16 cellular contexts compared by ENCODE assay signal in the genomic region with DNA sequence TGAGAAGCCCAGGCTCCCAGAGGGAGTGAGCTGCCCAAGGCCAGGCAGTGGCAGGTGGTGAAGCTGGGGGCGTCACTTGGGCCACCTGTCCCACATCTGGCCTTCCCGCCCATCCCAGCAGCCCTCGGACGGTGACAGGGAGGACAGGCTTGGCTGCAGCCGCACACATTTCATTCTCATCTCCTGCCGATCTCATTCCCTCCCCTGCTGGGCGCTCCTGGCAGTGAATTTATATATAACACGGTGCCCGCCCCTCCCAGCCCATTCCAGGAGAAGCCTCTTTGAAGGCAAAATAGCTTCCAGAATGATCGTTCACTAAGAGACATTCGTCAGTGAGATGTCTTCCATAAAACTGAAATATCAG.
DNase-seq lines count a peak whose midpoint lies in the region; ATAC-seq and TF ChIP-seq lines count a peak whose summit lies in the region.
"Had no signal": no experiment of that assay in that cellular context is flagged by ENCODE, and none has a peak within 500 bp of the region (broad histone marks: within the 10 kb centered on the region; RNA-seq: fewer than 3 reads in every experiment).

No MANE protein-coding gene starts in this region.

- intact Hi-C loops in stomach (cut with DNase I; ENCODE audit: low total_unique reads): no loop called here

- H3K4me1 ChIP-seq in stomach: no peaks in the 10 kb centered on the region

- H3K36me3 ChIP-seq in stomach: no peaks in the 10 kb centered on the region

- H3K27me3 ChIP-seq in stomach: peaks cover 0 to 57% (median 0%) of the 10 kb centered on the region in 3 donors

- TF ChIP-seq CTCF in coronary artery (IDR thresholded peaks at IDR 0.05) (no peak), stomach (IDR thresholded peaks at IDR 0.05) (no peak)

- DNase-seq in activated effector memory CD4-positive, alpha-beta T cell treated with anti-CD3 and anti-CD28 coated beads, Interleukin-2, amount 50 U/mL, for 16 hours: peak; percentile 22
- DNase-seq in activated effector memory CD4-positive, alpha-beta T cell treated with Interleukin-2 at 50 U/mL for 16 hours: no peak
- peak; percentile 94 for DNase-seq in NCI-H524 treated with DMSO at 0.1 percent for 48 hours (lab: John Stamatoyannopoulos, UW)
- peak; percentile 29 for DNase-seq in coronary artery (ENCODE audit: low spot score)
- peak; percentile 23 for DNase-seq in stomach
- DNase-seq in activated naive CD8-positive, alpha-beta T cell treated with anti-CD3 and anti-CD28 coated beads, Interleukin-2, amount 50 U/mL, for 24 hours: no peak
- no peak for DNase-seq in mucosa of gallbladder (ENCODE audit: low spot score)
- DNase-seq: AML-193, GDM1, KG1, NCI-H2029, NCI-H510A, PC-9 had no signal

- 71 to 77% (median 73%) methylated on average over 11 of the region's 11 CpGs for WGBS in stomach, 5 donors

- H3K9me3 ChIP-seq in stomach: no peaks in the 10 kb centered on the region

- no peak for ATAC-seq in activated naive CD8-positive, alpha-beta T cell treated with anti-CD3 and anti-CD28 coated beads, Interleukin-2, amount 50 U/mL, for 24 hours

- H3K27ac Mint-ChIP-seq in activated naive CD8-positive, alpha-beta T cell treated with anti-CD3 and anti-CD28 coated beads, Interleukin-2, amount 50 U/mL, for 24 hours: no peak overlapping the region
- H3K27ac Mint-ChIP-seq: CD14-positive monocyte, H9 had no signal

- H3K36me3 Mint-ChIP-seq in activated naive CD8-positive, alpha-beta T cell treated with anti-CD3 and anti-CD28 coated beads, Interleukin-2, amount 50 U/mL, for 24 hours (ENCODE audit: low read depth): no peaks in the 10 kb centered on the region
- H3K36me3 Mint-ChIP-seq: CD14-positive monocyte had no signal

- no peak overlapping the region for H3K4me3 Mint-ChIP-seq in activated naive CD8-positive, alpha-beta T cell treated with anti-CD3 and anti-CD28 coated beads, Interleukin-2, amount 50 U/mL, for 24 hours
- H3K4me3 Mint-ChIP-seq: CD14-positive monocyte, H9 had no signal

- H3K4me3 ChIP-seq in coronary artery (no peak overlapping the region), stomach (no peak overlapping the region)
- H3K4me3 ChIP-seq: PC-9 had no signal

- peaks cover under 1% of the 10 kb centered on the region for H3K27me3 Mint-ChIP-seq in activated naive CD8-positive, alpha-beta T cell treated with anti-CD3 and anti-CD28 coated beads, Interleukin-2, amount 50 U/mL, for 24 hours

- no peak for TF ChIP-seq EP300 in stomach (IDR thresholded peaks at IDR 0.05)

- no peaks in the 10 kb centered on the region for H3K4me1 Mint-ChIP-seq in activated naive CD8-positive, alpha-beta T cell treated with anti-CD3 and anti-CD28 coated beads, Interleukin-2, amount 50 U/mL, for 24 hours
- H3K4me1 Mint-ChIP-seq: CD14-positive monocyte, H9 had no signal

- H3K27ac ChIP-seq in coronary artery (no peak overlapping the region), stomach (no peak overlapping the region)
- H3K27ac ChIP-seq: PC-9, RWPE1 had no signal

- TF ChIP-seq POLR2A in stomach (IDR thresholded peaks at IDR 0.05): no peak

- H3K9me3 Mint-ChIP-seq in activated naive CD8-positive, alpha-beta T cell treated with anti-CD3 and anti-CD28 coated beads, Interleukin-2, amount 50 U/mL, for 24 hours: no peaks in the 10 kb centered on the region

Comparison
In these comparisons a context has a peak if more than half of its experiments do, and no peak if none do; other contexts are left out.
1. DNase-seq: peak in activated effector memory CD4-positive, alpha-beta T cell treated with anti-CD3 and anti-CD28 coated beads, Interleukin-2, amount 50 U/mL, for 16 hours (single experiment), NCI-H524 treated with DMSO at 0.1 percent for 48 hours (single experiment), coronary artery (single experiment) and stomach (single experiment); none in activated effector memory CD4-positive, alpha-beta T cell treated with Interleukin-2 at 50 U/mL for 16 hours (single experiment), activated naive CD8-positive, alpha-beta T cell treated with anti-CD3 and anti-CD28 coated beads, Interleukin-2, amount 50 U/mL, for 24 hours (single experiment) and mucosa of gallbladder (single experiment).